In the genomic region with DNA sequence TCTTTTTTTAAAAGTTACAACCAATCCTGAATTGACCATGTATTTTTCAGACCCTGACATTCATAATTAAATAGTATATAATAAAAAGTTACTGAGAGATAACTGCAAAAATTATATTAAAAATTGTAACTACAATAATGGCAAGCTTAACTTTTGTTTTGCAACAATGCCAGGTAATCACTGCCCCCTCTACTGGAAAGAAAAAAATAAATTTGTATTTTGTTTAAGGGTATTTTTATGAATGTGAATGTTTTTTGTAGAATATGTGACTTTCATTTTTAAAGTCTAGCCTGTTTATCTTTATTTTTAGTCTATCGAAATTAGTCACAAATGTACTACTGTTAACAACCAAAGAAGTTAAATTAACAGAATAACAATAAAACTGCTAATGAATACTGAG, we compare ENCODE assay signal across 19 cellular contexts. TPM values are rescaled to one million over a fixed set of nuclear protein-coding genes. Genes with fewer than 3 reads are reported as not detected.
DNase-seq lines count a peak whose midpoint lies in the region; ATAC-seq and TF ChIP-seq lines count a peak whose summit lies in the region.
"Had no signal": no experiment of that assay in that cellular context is flagged by ENCODE, and none has a peak within 500 bp of the region (broad histone marks: within the 10 kb centered on the region; RNA-seq: fewer than 3 reads in every experiment).

No MANE protein-coding gene starts in this region.

- no peaks in the 10 kb centered on the region for H4K20me1 ChIP-seq in Karpas-422 (ENCODE audit: insufficient read depth, low read depth, low read length)

- DNase-seq in Calu3 = no peak
- peak; percentile 46 for DNase-seq in Karpas-422
- no peak for DNase-seq in endodermal cell
- no peak for DNase-seq in osteocyte (ENCODE audit: extremely low spot score, unreplicated experiment)
- no peak for DNase-seq in NCI-H748 (lab: John Stamatoyannopoulos, UW; ENCODE audit: unreplicated experiment)
- DNase-seq in stimulated activated naive CD8-positive, alpha-beta T cell treated with anti-CD3 and anti-CD28 coated beads, Interleukin-15, amount 100 ng/mL, for 72 hours = no peak
- DNase-seq: activated CD4-positive, alpha-beta T cell treated with anti-CD3 and anti-CD28 coated beads for 48 hours; activated CD8-positive, alpha-beta memory T cell treated with anti-CD3 and anti-CD28 coated beads, Interleukin-2, amount 50 U/mL, for 48 hours; activated naive CD4-positive, alpha-beta T cell treated with Interleukin-2 at 50 U/mL for 16 hours; CD4-positive, alpha-beta memory T cell; foreskin fibroblast; KG1; left ventricle myocardium superior; NCI-H1105; posterior cingulate gyrus; SHP77; thyroid gland had no signal

- H3K4me3 Mint-ChIP-seq in Calu3 (ENCODE audit: low read depth, unreplicated experiment) (no peak overlapping the region), endodermal cell (no peak overlapping the region), osteocyte (ENCODE audit: unreplicated experiment) (no peak overlapping the region)
- H3K4me3 Mint-ChIP-seq in stimulated activated naive CD8-positive, alpha-beta T cell treated with anti-CD3 and anti-CD28 coated beads, Interleukin-15, amount 100 ng/mL, for 72 hours = no peak overlapping the region
- H3K4me3 Mint-ChIP-seq: CD4-positive, alpha-beta memory T cell; stimulated activated effector memory CD8-positive, alpha-beta T cell treated with anti-CD3 and anti-CD28 coated beads, Interleukin-12 subunit alpha, Interleukin-12 subunit beta, amount 100 ng/mL, for 72 hours had no signal

- H3K4me2 ChIP-seq in Karpas-422 (ENCODE audit: low read depth, low read length, poor library complexity, severe bottlenecking) = no peak overlapping the region

- H3K4me1 ChIP-seq in Karpas-422 (ENCODE audit: low read length) = peaks cover 8% of the 10 kb centered on the region; the same call in 1 of the 2 replicates
- H3K4me1 ChIP-seq in endodermal cell (ENCODE audit: control insufficient read depth, insufficient read depth, low read length) = no peaks in the 10 kb centered on the region
- H3K4me1 ChIP-seq: thyroid gland had no signal

- H3K79me2 ChIP-seq in Karpas-422 (ENCODE audit: low read length) = peaks cover 37% of the 10 kb centered on the region

- no peak overlapping the region for H2AFZ ChIP-seq in Karpas-422 (ENCODE audit: low read length)

- H3K4me1 Mint-ChIP-seq in Calu3 (ENCODE audit: low read depth, unreplicated experiment) = no peaks in the 10 kb centered on the region
- peaks cover 2% of the 10 kb centered on the region for H3K4me1 Mint-ChIP-seq in endodermal cell
- H3K4me1 Mint-ChIP-seq in osteocyte (ENCODE audit: unreplicated experiment) = no peaks in the 10 kb centered on the region
- peaks cover 10% of the 10 kb centered on the region for H3K4me1 Mint-ChIP-seq in stimulated activated naive CD8-positive, alpha-beta T cell treated with anti-CD3 and anti-CD28 coated beads, Interleukin-15, amount 100 ng/mL, for 72 hours
- H3K4me1 Mint-ChIP-seq: stimulated activated effector memory CD8-positive, alpha-beta T cell treated with anti-CD3 and anti-CD28 coated beads, Interleukin-12 subunit alpha, Interleukin-12 subunit beta, amount 100 ng/mL, for 72 hours had no signal

- no peaks in the 10 kb centered on the region for H3K9me3 Mint-ChIP-seq in Calu3 (ENCODE audit: low read depth, unreplicated experiment)
- H3K9me3 Mint-ChIP-seq in endodermal cell = peaks cover 1% of the 10 kb centered on the region
- no peaks in the 10 kb centered on the region for H3K9me3 Mint-ChIP-seq in osteocyte (ENCODE audit: unreplicated experiment)
- H3K9me3 Mint-ChIP-seq in stimulated activated naive CD8-positive, alpha-beta T cell treated with anti-CD3 and anti-CD28 coated beads, Interleukin-15, amount 100 ng/mL, for 72 hours = no peaks in the 10 kb centered on the region
- H3K9me3 Mint-ChIP-seq: CD4-positive, alpha-beta memory T cell; stimulated activated effector memory CD8-positive, alpha-beta T cell treated with anti-CD3 and anti-CD28 coated beads, Interleukin-12 subunit alpha, Interleukin-12 subunit beta, amount 100 ng/mL, for 72 hours had no signal

- no peak overlapping the region for H3K27ac Mint-ChIP-seq in Calu3 (ENCODE audit: unreplicated experiment)
- no peak overlapping the region for H3K27ac Mint-ChIP-seq in endodermal cell
- no peak overlapping the region for H3K27ac Mint-ChIP-seq in osteocyte (ENCODE audit: unreplicated experiment)
- no peak overlapping the region for H3K27ac Mint-ChIP-seq in stimulated activated naive CD8-positive, alpha-beta T cell treated with anti-CD3 and anti-CD28 coated beads, Interleukin-15, amount 100 ng/mL, for 72 hours
- H3K27ac Mint-ChIP-seq: CD4-positive, alpha-beta memory T cell; stimulated activated effector memory CD8-positive, alpha-beta T cell treated with anti-CD3 and anti-CD28 coated beads, Interleukin-12 subunit alpha, Interleukin-12 subunit beta, amount 100 ng/mL, for 72 hours had no signal

- H3K9me3 ChIP-seq in Karpas-422 (ENCODE audit: low read length) (no peaks in the 10 kb centered on the region), endodermal cell (ENCODE audit: control insufficient read depth, low read length) (no peaks in the 10 kb centered on the region)
- H3K9me3 ChIP-seq: thyroid gland had no signal

- no peak overlapping the region for H3K4me3 ChIP-seq in Karpas-422 (ENCODE audit: low read length)
- no peak overlapping the region for H3K4me3 ChIP-seq in endodermal cell (ENCODE audit: low read length)
- H3K4me3 ChIP-seq: thyroid gland had no signal

- H3K36me3 Mint-ChIP-seq in Calu3 (ENCODE audit: insufficient read depth, unreplicated experiment) (peaks cover 8% of the 10 kb centered on the region), endodermal cell (ENCODE audit: low read depth) (peaks cover 27% of the 10 kb centered on the region), osteocyte (ENCODE audit: unreplicated experiment) (peaks cover 12% of the 10 kb centered on the region)

- H3K36me3 ChIP-seq in Karpas-422 (ENCODE audit: insufficient read depth, low read length) (peaks cover 62% of the 10 kb centered on the region), endodermal cell (ENCODE audit: control insufficient read depth, insufficient read depth, low read length) (peaks cover 43% of the 10 kb centered on the region)

- H3K27ac ChIP-seq in Karpas-422 (ENCODE audit: low read length) = peak overlapping the region; percentile 29; the same call in 1 of the 2 replicates
- H3K27ac ChIP-seq in endodermal cell (ENCODE audit: low read depth, low read length) = no peak overlapping the region
- H3K27ac ChIP-seq: thyroid gland had no signal

- H3K9ac ChIP-seq in Karpas-422 (ENCODE audit: low read length) (no peak overlapping the region), endodermal cell (ENCODE audit: extremely low read depth, low read length, poor library complexity, severe bottlenecking) (no peak overlapping the region)

- 100% methylated on average over 1 of the region's 1 CpG; no CpG with 5 or more reads in 1 of the 2 experiments for WGBS in endodermal cell (ENCODE audit: insufficient coverage in 1 of 2, insufficient read length in 1 of 2), 2 experiments

- intact Hi-C loops in Calu3 (cut with micrococcal nuclease; ENCODE audit: unreplicated experiment) = no loop called here

- H3K27me3 ChIP-seq in Karpas-422 (ENCODE audit: low read length) (no peaks in the 10 kb centered on the region), endodermal cell (ENCODE audit: control insufficient read depth, insufficient read depth, low read length, poor library complexity, severe bottlenecking) (no peaks in the 10 kb centered on the region)
- H3K27me3 ChIP-seq: thyroid gland had no signal

- TF ChIP-seq CTCF in Calu3 (IDR thresholded peaks at IDR 0.05; ENCODE audit: unreplicated experiment) = peak; percentile 31
- peak; percentile 49 for TF ChIP-seq CTCF in endodermal cell (conservative IDR thresholded peaks at IDR 0.05)
- TF ChIP-seq CTCF in osteocyte (IDR thresholded peaks at IDR 0.05) = peak; percentile 44

- no peak for ATAC-seq in HG03139 (IDR thresholded peaks at IDR 0.05; ENCODE audit: unreplicated experiment)
- no peak for ATAC-seq in stimulated activated naive CD8-positive, alpha-beta T cell treated with anti-CD3 and anti-CD28 coated beads, Interleukin-15, amount 100 ng/mL, for 72 hours
- ATAC-seq: left ventricle myocardium superior; stimulated activated effector memory CD8-positive, alpha-beta T cell treated with anti-CD3 and anti-CD28 coated beads, Interleukin-12 subunit alpha, Interleukin-12 subunit beta, amount 100 ng/mL, for 72 hours had no signal

- no TSS peak for BruUV-seq in Calu3 (replicated peaks; lab: Mats Ljungman, UMichigan)

- H3K27me3 Mint-ChIP-seq in Calu3 (ENCODE audit: unreplicated experiment) = no peaks in the 10 kb centered on the region
- no peaks in the 10 kb centered on the region for H3K27me3 Mint-ChIP-seq in endodermal cell (ENCODE audit: insufficient read depth)
- no peaks in the 10 kb centered on the region for H3K27me3 Mint-ChIP-seq in osteocyte (ENCODE audit: unreplicated experiment)
- H3K27me3 Mint-ChIP-seq in stimulated activated naive CD8-positive, alpha-beta T cell treated with anti-CD3 and anti-CD28 coated beads, Interleukin-15, amount 100 ng/mL, for 72 hours = no peaks in the 10 kb centered on the region
- H3K27me3 Mint-ChIP-seq: CD4-positive, alpha-beta memory T cell had no signal

- CTCF ChIA-PET in Calu3 (lab: Charles Lee) = no interaction called here

- H3K9me2 ChIP-seq in Karpas-422 (replicated peaks; ENCODE audit: insufficient read depth, low read length) = no peaks in the 10 kb centered on the region

RNA-seq across cellular contexts. Expression of a gene that starts 21.7 kb away (rescaled TPM):
- total RNA-seq in Calu3 (2022) = 15.3 and 17.9 TPM in 2 replicates
- 42.4 and 52.6 TPM in 2 replicates for total RNA-seq in Karpas-422 (2014; rRNA removed; shearing (Covaris generic); ENCODE audit: low replicate concordance)
- total RNA-seq in endodermal cell = 10 to 100 TPM; 32.0 to 38.7 TPM
- 38.8 TPM for polyA plus RNA-seq in endodermal cell (2013, experiment 1 of 2)
- polyA plus RNA-seq in endodermal cell (2013, experiment 2 of 2) = 33.9 TPM
- total RNA-seq in osteocyte = 17.4 and 17.7 TPM in 2 replicates

RNA-seq across cellular contexts. Expression of a gene that starts 40.1 kb away (rescaled TPM):
- total RNA-seq in Calu3 (2022) (15.3 and 18.3 TPM in 2 replicates), endodermal cell (10 to 100 TPM; 23.2 to 36.9 TPM), osteocyte (8.3 and 9.5 TPM in 2 replicates)
- total RNA-seq in Karpas-422 (2014; rRNA removed; shearing (Covaris generic); ENCODE audit: low replicate concordance) = 25.3 and 44.5 TPM in 2 replicates
- 21.3 TPM for polyA plus RNA-seq in endodermal cell (2013, experiment 1 of 2)
- polyA plus RNA-seq in endodermal cell (2013, experiment 2 of 2) = 18.3 TPM
